Comparison of ENCODE assay signal across 12 cellular contexts in genomic region chr16:27322858-27323780, GRCh38. TPM values are rescaled to one million over a fixed set of nuclear protein-coding genes. Genes with fewer than 3 reads are reported as not detected.
DNase-seq lines count a peak whose midpoint lies in the region; ATAC-seq and TF ChIP-seq lines count a peak whose summit lies in the region.
"Had no signal": no experiment of that assay in that cellular context is flagged by ENCODE, and none has a peak within 500 bp of the region (broad histone marks: within the 10 kb centered on the region; RNA-seq: fewer than 3 reads in every experiment).

No MANE protein-coding gene starts in this region.

- POLR2A ChIA-PET in HEK293T (lab: Yijun Ruan, JAX) = no interaction called here

- H3K9ac ChIP-seq in mesendoderm (ENCODE audit: low read length) = no peak overlapping the region

- H4K5ac ChIP-seq in mesendoderm (ENCODE audit: low read length) = no peak overlapping the region

- CTCF ChIA-PET in HEK293T (lab: Yijun Ruan, JAX) = no interaction called here

- H3K27ac ChIP-seq in cardiac muscle cell (peak overlapping the region; percentile 99), heart right ventricle (peak overlapping the region in 2 of 10 donors; percentile 28 to 100), body of pancreas (peak overlapping the region; percentile 20 to 91 (median 71)), mesendoderm (ENCODE audit: low read depth, low read length) (no peak overlapping the region), upper lobe of right lung (peak overlapping the region; percentile 92), substantia nigra (ENCODE audit: low read depth, low read length, poor library complexity, severe bottlenecking) (no peak overlapping the region)

- no peaks in the 10 kb centered on the region for H3K27me3 ChIP-seq in cardiac muscle cell
- peaks cover 0 to 8% (median 0%) of the 10 kb centered on the region in 7 donors for H3K27me3 ChIP-seq in heart right ventricle
- no peaks in the 10 kb centered on the region for H3K27me3 ChIP-seq in body of pancreas
- no peaks in the 10 kb centered on the region for H3K27me3 ChIP-seq in mesendoderm (ENCODE audit: insufficient read depth, low read length, poor library complexity)
- no peaks in the 10 kb centered on the region for H3K27me3 ChIP-seq in upper lobe of right lung
- H3K27me3 ChIP-seq: gastrocnemius medialis had no signal

- ATAC-seq in heart right ventricle (no peak), body of pancreas (peak; percentile 63), upper lobe of right lung (no peak), GM18519 (IDR thresholded peaks at IDR 0.05; ENCODE audit: low FRiP score, unreplicated experiment) (no peak)
- ATAC-seq: gastrocnemius medialis had no signal

- 85 to 91% methylated on average over 9 of the region's 9 CpGs for WGBS in heart right ventricle, 2 donors
- 60 to 63% methylated on average over 9 of the region's 9 CpGs for WGBS in body of pancreas, 2 donors
- WGBS in mesendoderm (ENCODE audit: extremely low coverage, insufficient coverage, low lambda C conversion rate) = no CpG with 5 or more reads among the region's 9 CpGs

- H3K36me3 ChIP-seq in cardiac muscle cell (no peaks in the 10 kb centered on the region), heart right ventricle (peaks cover 0 to 50% (median 0%) of the 10 kb centered on the region in 9 donors), body of pancreas (replicated peaks in 1 of 2; ENCODE audit: insufficient read depth in 1 of 2, low read depth in 2 of 2) (no peaks in the 10 kb centered on the region), mesendoderm (ENCODE audit: control insufficient read depth, insufficient read depth, low read length) (no peaks in the 10 kb centered on the region), upper lobe of right lung (peaks cover 6% of the 10 kb centered on the region)
- H3K36me3 ChIP-seq: gastrocnemius medialis had no signal

- peaks cover 19% of the 10 kb centered on the region for H3K79me1 ChIP-seq in mesendoderm (ENCODE audit: low read length)

- no peak overlapping the region for H3K4ac ChIP-seq in mesendoderm (ENCODE audit: low read depth, low read length)

- H3K4me2 ChIP-seq in mesendoderm (ENCODE audit: low read length) = no peak overlapping the region

- no peaks in the 10 kb centered on the region for H3K9me3 ChIP-seq in cardiac muscle cell (ENCODE audit: low read depth)
- H3K9me3 ChIP-seq in heart right ventricle = no peaks in the 10 kb centered on the region
- H3K9me3 ChIP-seq in body of pancreas = no peaks in the 10 kb centered on the region
- no peaks in the 10 kb centered on the region for H3K9me3 ChIP-seq in upper lobe of right lung
- H3K9me3 ChIP-seq: gastrocnemius medialis had no signal

- H4K8ac ChIP-seq in mesendoderm (ENCODE audit: low read depth, low read length) = no peak overlapping the region

- H2BK120ac ChIP-seq in mesendoderm (ENCODE audit: low read depth, low read length) = no peak overlapping the region

- TF ChIP-seq CTCF in cardiac muscle cell (IDR thresholded peaks at IDR 0.05; ENCODE audit: low read depth, low read length) (no peak), heart right ventricle (IDR thresholded peaks at IDR 0.05) (no peak), body of pancreas (IDR thresholded peaks at IDR 0.05) (no peak), upper lobe of right lung (IDR thresholded peaks at IDR 0.05) (no peak)

- intact Hi-C loops in heart right ventricle (cut with DNase I) (no loop called here), body of pancreas (cut with DNase I) (no loop called here), upper lobe of right lung (cut with DNase I) (no loop called here)

- H2BK5ac ChIP-seq in mesendoderm (ENCODE audit: low read length) = no peak overlapping the region

- H3K56ac ChIP-seq in mesendoderm (ENCODE audit: low read length) = no peak overlapping the region

- H3K18ac ChIP-seq in mesendoderm (ENCODE audit: low read length) = no peak overlapping the region

- no peak overlapping the region for H3K23ac ChIP-seq in mesendoderm (ENCODE audit: low read length)

- H2AK5ac ChIP-seq in mesendoderm (ENCODE audit: low read length) = no peak overlapping the region

- H2BK15ac ChIP-seq in mesendoderm (replicated peaks; ENCODE audit: low read depth) = no peak overlapping the region

- H3K4me3 ChIP-seq in cardiac muscle cell (no peak overlapping the region), heart right ventricle (no peak overlapping the region), body of pancreas (no peak overlapping the region), mesendoderm (ENCODE audit: low read length) (no peak overlapping the region), upper lobe of right lung (no peak overlapping the region)
- H3K4me3 ChIP-seq: gastrocnemius medialis had no signal

- no peak for DNase-seq in cardiac muscle cell (ENCODE audit: low read depth in 1 of 2, low spot score in 1 of 2)
- no peak for DNase-seq in heart right ventricle
- DNase-seq in body of pancreas = peak; percentile 54 to 80 (median 66)
- DNase-seq in mesendoderm = peak; percentile 80
- no peak for DNase-seq in upper lobe of right lung
- DNase-seq in substantia nigra (lab: John Stamatoyannopoulos, UW) = no peak
- DNase-seq in HEK293T (ENCODE audit: extremely low spot score) = no peak
- DNase-seq: AML-193, anterior cingulate cortex, gastrocnemius medialis, NCI-H526 had no signal

- TF ChIP-seq POLR2A in body of pancreas (IDR thresholded peaks at IDR 0.05) = no peak

- H3K79me2 ChIP-seq in mesendoderm (ENCODE audit: control insufficient read depth, insufficient read depth, low read length) = peaks cover 39% of the 10 kb centered on the region

- H3K4me1 ChIP-seq in cardiac muscle cell (ENCODE audit: low read depth) (peaks cover 48% of the 10 kb centered on the region), heart right ventricle (peaks cover 6 to 98% (median 26%) of the 10 kb centered on the region in 9 donors), body of pancreas (peaks cover 70% of the 10 kb centered on the region), mesendoderm (ENCODE audit: control insufficient read depth, low read depth, low read length) (peaks cover 30% of the 10 kb centered on the region), upper lobe of right lung (peaks cover 92% of the 10 kb centered on the region)

TF ChIP-seq in HEK293T, 16 proteins besides CTCF, POLR2A, EP300 and RAD21:
- TF ChIP-seq LEF1 (IDR thresholded peaks at IDR 0.05; ENCODE audit: borderline replicate concordance) (no peak), CTBP1 (IDR thresholded peaks at IDR 0.05; ENCODE audit: borderline replicate concordance) (no peak), FOXA1 (IDR thresholded peaks at IDR 0.05) (no peak), TARDBP (IDR thresholded peaks at IDR 0.05) (no peak), ARNT (IDR thresholded peaks at IDR 0.05) (no peak), ZNF384 (IDR thresholded peaks at IDR 0.05) (no peak), PKNOX1 (IDR thresholded peaks at IDR 0.05) (no peak), NFRKB (IDR thresholded peaks at IDR 0.05) (no peak), FOXM1 (IDR thresholded peaks at IDR 0.05; ENCODE audit: borderline replicate concordance) (no peak), HDGF (IDR thresholded peaks at IDR 0.05; ENCODE audit: borderline replicate concordance) (no peak)

RNA-seq across cellular contexts. Expression of gene IL4R, which starts 9.3 kb away (rescaled TPM):
- 30.9 and 66.1 TPM in 2 replicates for total RNA-seq in cardiac muscle cell
- 38.1 and 69.1 TPM in 2 replicates for polyA plus RNA-seq in cardiac muscle cell
- 10 to 100 TPM in 4 of 10 donors, 1 to 10 TPM in 6; 5.0 to 28.9 (median 9.7) TPM for total RNA-seq in heart right ventricle
- polyA plus RNA-seq in heart right ventricle = 10 to 100 TPM; 10.0 to 10.2 TPM
- total RNA-seq in body of pancreas = 100 to 1,000 TPM in 1 of 2 donors, 10 to 100 TPM in 1; 29.7 to 236 TPM
- polyA plus RNA-seq in mesendoderm (2013, experiment 1 of 2) = 20.4 TPM
- polyA plus RNA-seq in mesendoderm (2013, experiment 2 of 2) = 19.9 TPM
- total RNA-seq in upper lobe of right lung = 153 TPM

RNA-seq across cellular contexts. Expression of gene NSMCE1, which starts 54.5 kb away (rescaled TPM):
- 14.2 and 28.2 TPM in 2 replicates for total RNA-seq in cardiac muscle cell
- polyA plus RNA-seq in cardiac muscle cell = 23.4 and 65.8 TPM in 2 replicates
- 10 to 100 TPM; 33.5 to 46.3 (median 38.1) TPM for total RNA-seq in heart right ventricle
- polyA plus RNA-seq in heart right ventricle = 10 to 100 TPM; 36.1 to 57.1 TPM
- 10 to 100 TPM; 20.1 to 29.1 TPM for total RNA-seq in body of pancreas
- 28.5 TPM for polyA plus RNA-seq in mesendoderm (2013, experiment 1 of 2)
- 28.2 TPM for polyA plus RNA-seq in mesendoderm (2013, experiment 2 of 2)
- 49.2 TPM for total RNA-seq in upper lobe of right lung

Comparison
In these comparisons a context has a peak if more than half of its experiments do, and no peak if none do; other contexts are left out.
1. DNase-seq: peak in body of pancreas (4 of 4) and mesendoderm (single experiment); none in cardiac muscle cell (0 of 2), heart right ventricle (0 of 2), upper lobe of right lung (single experiment), substantia nigra (0 of 49) and HEK293T (single experiment).
2. H3K27ac ChIP-seq: peak in cardiac muscle cell (single experiment), body of pancreas (4 of 4) and upper lobe of right lung (single experiment); none in mesendoderm (single experiment) and substantia nigra (single experiment).